1 cellular context compared by ENCODE assay signal in genomic region chr3:181103605-181104004, GRCh38.
TF ChIP-seq lines count a peak whose summit lies in the region.

No MANE protein-coding gene starts in this region.

TF ChIP-seq in GM23338, 12 proteins besides CTCF, POLR2A, EP300 and RAD21:
- no peak for TF ChIP-seq ZNF462 (CRISPR knock-in tag; IDR thresholded peaks at IDR 0.05)
TF ChIP-seq in GM23338: peak in this region for 0.
